ENCODE assay signal across 16 cellular contexts in the genomic region with DNA sequence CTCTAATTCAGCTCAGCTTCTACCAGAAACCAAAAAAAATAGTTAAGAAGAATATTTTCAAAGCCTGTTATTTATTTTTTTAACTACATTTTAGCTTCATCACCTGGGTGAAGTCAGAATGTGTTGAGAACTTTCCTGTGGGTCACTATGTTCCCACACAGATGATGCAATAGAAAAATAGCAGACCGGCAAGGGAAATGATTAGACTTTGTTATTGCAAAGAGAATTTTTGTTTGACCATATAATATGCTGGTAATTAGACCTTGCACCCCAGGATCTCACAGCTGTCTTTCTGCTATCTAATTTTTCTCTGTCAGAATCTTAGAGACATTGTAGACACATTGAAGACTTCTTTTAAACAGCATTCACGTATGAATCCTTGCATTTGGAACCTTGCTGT.
A peak's percentile ranks its signal among the peaks of the same experiment; 100 is the strongest.
DNase-seq lines count a peak whose midpoint lies in the region; ATAC-seq and TF ChIP-seq lines count a peak whose summit lies in the region.
"Had no signal": no experiment of that assay in that cellular context is flagged by ENCODE, and none has a peak within 500 bp of the region (broad histone marks: within the 10 kb centered on the region; RNA-seq: fewer than 3 reads in every experiment).

No MANE protein-coding gene starts in this region.

- no peak for DNase-seq in IMR-90
- peak; percentile 15 for DNase-seq in NCI-H69 (lab: John Stamatoyannopoulos, UW)
- peak; percentile 20 for DNase-seq in brain microvascular endothelial cell
- DNase-seq in renal cortical epithelial cell (ENCODE audit: low read depth): peak; percentile 29
- no peak for DNase-seq in NCI-H526 (lab: John Stamatoyannopoulos, UW)
- no peak for DNase-seq in lower lobe of right lung
- DNase-seq in HuH-7 (ENCODE audit: low spot score): no peak
- DNase-seq: BE2C; CD4-positive, alpha-beta memory T cell; DMS79; EL; H7 had no signal

- H4K5ac ChIP-seq in IMR-90 (ENCODE audit: low read depth, low read length): no peak overlapping the region

- H3K36me3 ChIP-seq in IMR-90 (ENCODE audit: control insufficient read depth, insufficient read depth, low read length) (no peaks in the 10 kb centered on the region), brain microvascular endothelial cell (replicated peaks) (no peaks in the 10 kb centered on the region), lower lobe of right lung (no peaks in the 10 kb centered on the region)
- H3K36me3 ChIP-seq: BE2C had no signal

- no peaks in the 10 kb centered on the region for H3K9me1 ChIP-seq in IMR-90 (ENCODE audit: insufficient read depth, low read length)

- H2AK5ac ChIP-seq in IMR-90 (ENCODE audit: low read depth, low read length): no peak overlapping the region

- no peak overlapping the region for H3K23ac ChIP-seq in IMR-90 (ENCODE audit: low read depth, low read length)

- POLR2A ChIA-PET in IMR-90 (lab: Charles Lee; ENCODE audit: unreplicated experiment): no interaction called here

- no peak overlapping the region for H2AK9ac ChIP-seq in IMR-90 (replicated peaks; ENCODE audit: low read depth, low read length, poor library complexity)

- H3K27ac ChIP-seq in IMR-90 (ENCODE audit: insufficient read depth, low read length): no peak overlapping the region
- H3K27ac ChIP-seq in brain microvascular endothelial cell: no peak overlapping the region
- no peak overlapping the region for H3K27ac ChIP-seq in lower lobe of right lung
- H3K27ac ChIP-seq: A549, C4-2B had no signal

- no peaks in the 10 kb centered on the region for H4K20me1 ChIP-seq in IMR-90 (ENCODE audit: insufficient read depth, low read length)

- H3K4me1 ChIP-seq in IMR-90 (ENCODE audit: control insufficient read depth, insufficient read depth, low read length) (no peaks in the 10 kb centered on the region), lower lobe of right lung (no peaks in the 10 kb centered on the region)
- H3K4me1 ChIP-seq: A549, BE2C had no signal

- ATAC-seq in IMR-90 (ENCODE audit: low read depth): no peak
- no peak for ATAC-seq in lower lobe of right lung
- no peak for ATAC-seq in HG02571 (IDR thresholded peaks at IDR 0.05; ENCODE audit: unreplicated experiment)
- ATAC-seq: A549, GM23338 had no signal

- H2AFZ ChIP-seq in IMR-90 (replicated peaks; ENCODE audit: low read length, poor library complexity): no peak overlapping the region
- H2AFZ ChIP-seq: GM23338 had no signal

- BruUV-seq in IMR-90 (replicated peaks; lab: Mats Ljungman, UMichigan): no TSS peak

- no peak overlapping the region for H4K8ac ChIP-seq in IMR-90 (ENCODE audit: low read depth in 2 of 2, low read length in 2 of 2)

- dilution Hi-C loops in IMR-90 (cut with HindIII; ENCODE audit: low sequenced_read_pairs, unreplicated experiment): no loop called here

- intact Hi-C loops in IMR-90 (cut with micrococcal nuclease): no loop called here
- intact Hi-C loops in lower lobe of right lung (cut with DNase I): no loop called here

- H2BK20ac ChIP-seq in IMR-90 (ENCODE audit: low read depth, low read length): no peak overlapping the region

- H2BK15ac ChIP-seq in IMR-90 (ENCODE audit: low read depth, low read length): no peak overlapping the region

- H3K27me3 ChIP-seq in IMR-90 (ENCODE audit: control insufficient read depth, insufficient read depth, low read length) (no peaks in the 10 kb centered on the region), brain microvascular endothelial cell (replicated peaks) (no peaks in the 10 kb centered on the region), lower lobe of right lung (ENCODE audit: low read depth) (no peaks in the 10 kb centered on the region)
- H3K27me3 ChIP-seq: BE2C had no signal

- H3K56ac ChIP-seq in IMR-90 (ENCODE audit: extremely low read depth, insufficient read depth, low read length): no peak overlapping the region

- no peak overlapping the region for H3K14ac ChIP-seq in IMR-90 (replicated peaks; ENCODE audit: low read depth, low read length)

- TF ChIP-seq RAD21 in IMR-90 (IDR thresholded peaks at IDR 0.05; ENCODE audit: low read length): no peak

- H4K91ac ChIP-seq in IMR-90 (ENCODE audit: insufficient read depth, low read depth, low read length): no peak overlapping the region

- H2BK5ac ChIP-seq in IMR-90 (ENCODE audit: low read depth, low read length, poor library complexity, severe bottlenecking): no peak overlapping the region

- TF ChIP-seq CTCF in IMR-90 (conservative IDR thresholded peaks at IDR 0.05; ENCODE audit: low read depth, low read length) (no peak), brain microvascular endothelial cell (IDR thresholded peaks at IDR 0.05; ENCODE audit: low read depth, low read length, missing control alignments) (no peak), lower lobe of right lung (IDR thresholded peaks at IDR 0.05) (no peak)

- no peaks in the 10 kb centered on the region for H3K79me1 ChIP-seq in IMR-90 (ENCODE audit: low read depth in 1 of 2, low read length in 2 of 2)

- no peak overlapping the region for H3K18ac ChIP-seq in IMR-90 (ENCODE audit: low read depth, low read length)

- no peak overlapping the region for H3K9ac ChIP-seq in IMR-90 (ENCODE audit: low read depth, low read length)

- in situ Hi-C loops in IMR-90 (cut with MboI; ENCODE audit: low sequenced_read_pairs): no loop called here
- in situ Hi-C loops in brain microvascular endothelial cell (cut with HindIII; ENCODE audit: low pct_ligation_motif_present, low sequenced_read_pairs): no loop called here

- CTCF ChIA-PET in IMR-90 (lab: Yijun Ruan, JAX): interaction anchor here (0.6 kb wide), 2 partner anchors 22 to 695 kb away, joined by 3 to 8 read pairs; no protein-coding TSS in a partner anchor

- H3K9me3 ChIP-seq in IMR-90 (ENCODE audit: control insufficient read depth, insufficient read depth, low read length): no peaks in the 10 kb centered on the region
- no peaks in the 10 kb centered on the region for H3K9me3 ChIP-seq in lower lobe of right lung
- H3K9me3 ChIP-seq: A549, BE2C had no signal

- H3K4ac ChIP-seq in IMR-90 (ENCODE audit: low read depth, low read length): no peak overlapping the region

- WGBS in IMR-90 (ENCODE audit: extremely low coverage in 2 of 2, insufficient read length in 1 of 2), 2 experiments: no CpG with 5 or more reads among the region's 2 CpGs

- no peak overlapping the region for H3K4me2 ChIP-seq in IMR-90 (ENCODE audit: low read depth, low read length)
- H3K4me2 ChIP-seq: A549, GM23338 had no signal

- TF ChIP-seq POLR2A in IMR-90 (IDR thresholded peaks at IDR 0.05; ENCODE audit: low read depth, low read length): no peak

- no peak overlapping the region for H3K4me3 ChIP-seq in IMR-90 (ENCODE audit: insufficient read depth, low read depth, low read length)
- no peak overlapping the region for H3K4me3 ChIP-seq in brain microvascular endothelial cell (ENCODE audit: low read depth, low read length)
- H3K4me3 ChIP-seq in lower lobe of right lung: no peak overlapping the region
- H3K4me3 ChIP-seq: A549, GM23338 had no signal

- H2BK120ac ChIP-seq in IMR-90 (ENCODE audit: low read depth, low read length): no peak overlapping the region

TF ChIP-seq in IMR-90, 13 proteins besides CTCF, POLR2A, EP300 and RAD21:
- TF ChIP-seq SMC3 (IDR thresholded peaks at IDR 0.05; ENCODE audit: low read depth, low read length) (no peak), FOS (IDR thresholded peaks at IDR 0.05; ENCODE audit: low read depth, low read length) (no peak), CEBPB (IDR thresholded peaks at IDR 0.05; ENCODE audit: low read depth, low read length) (0 out of 2 replicates have a peak, but pooled peaks have one; percentile 25), MAFK (IDR thresholded peaks at IDR 0.05; ENCODE audit: low read depth, low read length) (no peak)
- TF ChIP-seq, protein P1, sequence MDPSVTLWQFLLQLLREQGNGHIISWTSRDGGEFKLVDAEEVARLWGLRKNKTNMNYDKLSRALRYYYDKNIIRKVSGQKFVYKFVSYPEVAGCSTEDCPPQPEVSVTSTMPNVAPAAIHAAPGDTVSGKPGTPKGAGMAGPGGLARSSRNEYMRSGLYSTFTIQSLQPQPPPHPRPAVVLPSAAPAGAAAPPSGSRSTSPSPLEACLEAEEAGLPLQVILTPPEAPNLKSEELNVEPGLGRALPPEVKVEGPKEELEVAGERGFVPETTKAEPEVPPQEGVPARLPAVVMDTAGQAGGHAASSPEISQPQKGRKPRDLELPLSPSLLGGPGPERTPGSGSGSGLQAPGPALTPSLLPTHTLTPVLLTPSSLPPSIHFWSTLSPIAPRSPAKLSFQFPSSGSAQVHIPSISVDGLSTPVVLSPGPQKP (IDR thresholded peaks at IDR 0.05; ENCODE audit: borderline replicate concordance, low read depth, low read length): no peak

Comparison
In these comparisons a context has a peak if more than half of its experiments do, and no peak if none do; other contexts are left out.
1. DNase-seq: peak in NCI-H69 (single experiment), brain microvascular endothelial cell (single experiment) and renal cortical epithelial cell (single experiment); none in IMR-90 (single experiment), NCI-H526 (0 of 2), lower lobe of right lung (single experiment) and HuH-7 (single experiment).